28 cellular contexts compared by ENCODE assay signal in genomic region chr3:108548304-108548703, GRCh38. TPM values are rescaled to one million over a fixed set of nuclear protein-coding genes. Genes with fewer than 3 reads are reported as not detected.
A peak's percentile ranks its signal among the peaks of the same experiment; 100 is the strongest.
DNase-seq lines count a peak whose midpoint lies in the region; ATAC-seq and TF ChIP-seq lines count a peak whose summit lies in the region.
"Had no signal": no experiment of that assay in that cellular context is flagged by ENCODE, and none has a peak within 500 bp of the region (broad histone marks: within the 10 kb centered on the region; RNA-seq: fewer than 3 reads in every experiment).

No MANE protein-coding gene starts in this region.

- no CpG with 5 or more reads among the region's 1 CpG for WGBS in mesenchymal stem cell

- H4K8ac ChIP-seq in mesenchymal stem cell (ENCODE audit: low read length), result no peak overlapping the region

- no peak overlapping the region for H3K9ac ChIP-seq in mesenchymal stem cell (ENCODE audit: low read length)

- no peaks in the 10 kb centered on the region for H3K9me3 ChIP-seq in mesenchymal stem cell (ENCODE audit: control insufficient read depth, low read length)
- H3K9me3 ChIP-seq: right lobe of liver, stomach, thyroid gland had no signal

- H3K27ac ChIP-seq in mesenchymal stem cell (ENCODE audit: low read length, poor library complexity, severe bottlenecking), result no peak overlapping the region
- H3K27ac ChIP-seq: foreskin keratinocyte, right lobe of liver, RWPE1, SK-N-MC, stomach, thyroid gland had no signal

- CTCF ChIA-PET in AG04449 (lab: Yijun Ruan, JAX), result no interaction called here

- H3K79me1 ChIP-seq in mesenchymal stem cell (replicated peaks; ENCODE audit: low read length, poor library complexity, severe bottlenecking), result no peaks in the 10 kb centered on the region

- no peak overlapping the region for H2BK120ac ChIP-seq in mesenchymal stem cell (ENCODE audit: low read depth, low read length)

- ATAC-seq in GM18517 (IDR thresholded peaks at IDR 0.05; ENCODE audit: unreplicated experiment), result no peak
- ATAC-seq: activated CD4-positive, CD25-positive, alpha-beta regulatory T cell treated with anti-CD3 and anti-CD28 coated beads, Interleukin-2, amount 50 U/mL, for 24 hours; activated naive CD8-positive, alpha-beta T cell treated with anti-CD3 and anti-CD28 coated beads, Interleukin-2, amount 50 U/mL, for 24 hours; activated T-cell treated with anti-CD3 and anti-CD28 coated beads, Interleukin-2, amount 50 U/mL, for 72 hours; foreskin keratinocyte; left ventricle myocardium superior; right lobe of liver had no signal

- no peak overlapping the region for H3K4me3 Mint-ChIP-seq in chondrocyte (ENCODE audit: unreplicated experiment)
- H3K4me3 Mint-ChIP-seq: activated naive CD8-positive, alpha-beta T cell treated with anti-CD3 and anti-CD28 coated beads, Interleukin-2, amount 50 U/mL, for 24 hours; activated T-cell treated with anti-CD3 and anti-CD28 coated beads, Interleukin-2, amount 50 U/mL, for 72 hours; central memory CD8-positive, alpha-beta T cell; T-helper 1 cell treated with Interleukin-12 subunit alpha and Interleukin-12 subunit beta and Interleukin-4 antibody, amounts not matched to agents 30 μg/mL and 1 μg/mL, for 36 hours had no signal

- H3K27me3 ChIP-seq in mesenchymal stem cell (ENCODE audit: control insufficient read depth in 1 of 2, insufficient read depth in 1 of 2, low read length in 2 of 2), result no peaks in the 10 kb centered on the region
- H3K27me3 ChIP-seq: foreskin keratinocyte, right lobe of liver, stomach, thyroid gland had no signal

- H3K36me3 Mint-ChIP-seq in chondrocyte (ENCODE audit: low read depth), result peaks cover 5% of the 10 kb centered on the region

- no peak overlapping the region for H3K23ac ChIP-seq in mesenchymal stem cell (ENCODE audit: low read length in 2 of 2)

- no peak overlapping the region for H3K18ac ChIP-seq in mesenchymal stem cell (ENCODE audit: low read depth in 1 of 2, low read length in 2 of 2)

- no peak overlapping the region for H2BK15ac ChIP-seq in mesenchymal stem cell (ENCODE audit: low read depth, poor library complexity, severe bottlenecking)

- H2AFZ ChIP-seq in mesenchymal stem cell (ENCODE audit: low read depth, low read length), result no peak overlapping the region

- H2AK5ac ChIP-seq in mesenchymal stem cell (ENCODE audit: low read length, severe bottlenecking), result no peak overlapping the region

- H3K4me1 Mint-ChIP-seq in chondrocyte (ENCODE audit: low read depth), result peaks cover 16% of the 10 kb centered on the region

- no peaks in the 10 kb centered on the region for H3K27me3 Mint-ChIP-seq in chondrocyte (ENCODE audit: low read depth)
- H3K27me3 Mint-ChIP-seq: activated naive CD8-positive, alpha-beta T cell treated with anti-CD3 and anti-CD28 coated beads, Interleukin-2, amount 50 U/mL, for 24 hours; central memory CD8-positive, alpha-beta T cell had no signal

- H4K91ac ChIP-seq in mesenchymal stem cell (ENCODE audit: low read length), result no peak overlapping the region

- H3K36me3 ChIP-seq in mesenchymal stem cell (ENCODE audit: control insufficient read depth in 1 of 2, insufficient read depth in 2 of 2, low read depth in 1 of 2, low read length in 2 of 2), result peaks cover 5 to 10% of the 10 kb centered on the region in 2 experiments
- H3K36me3 ChIP-seq: right lobe of liver, thyroid gland had no signal

- DNase-seq in AG04449 (ENCODE audit: low read depth, low spot score), result peak; percentile 7
- DNase-seq in NCI-H460 (ENCODE audit: extremely low read depth, low read depth), result peak; percentile 7
- peak; percentile 30 for DNase-seq in epithelial cell of esophagus (ENCODE audit: low read depth)
- DNase-seq in mesenchymal stem cell, result peak; percentile 40
- DNase-seq in SK-N-DZ (ENCODE audit: low spot score), result no peak
- no peak for DNase-seq in chondrocyte (ENCODE audit: low spot score)
- DNase-seq in GM19238 (ENCODE audit: insufficient read length, low spot score), result no peak
- DNase-seq: activated CD4-positive, alpha-beta T cell treated with anti-CD3 and anti-CD28 coated beads, Interleukin-2, amount 50 U/mL, for 48 hours; activated naive CD4-positive, alpha-beta T cell; activated naive CD8-positive, alpha-beta T cell treated with anti-CD3 and anti-CD28 coated beads, Interleukin-2, amount 50 U/mL, for 24 hours; activated T-cell treated with anti-CD3 and anti-CD28 coated beads, Interleukin-2, amount 50 U/mL, for 72 hours; C1 segment of cervical spinal cord; head of caudate nucleus; kidney; left ventricle myocardium superior; NCI-H1092; NCI-H1694; NCI-H446 treated with DMSO at 0.1 percent for 48 hours; right lobe of liver; stomach; thyroid gland had no signal

- H3K4me3 ChIP-seq in AG04449 (ENCODE audit: low read depth, low read length), result no peak overlapping the region
- no peak overlapping the region for H3K4me3 ChIP-seq in epithelial cell of esophagus (ENCODE audit: low read length)
- H3K4me3 ChIP-seq in mesenchymal stem cell (ENCODE audit: insufficient read depth in 1 of 2, low read depth in 1 of 2, low read length in 2 of 2), result no peak overlapping the region
- H3K4me3 ChIP-seq: right lobe of liver, SK-N-MC, stomach, thyroid gland had no signal

- H3K9me3 Mint-ChIP-seq in chondrocyte (ENCODE audit: low read depth), result no peaks in the 10 kb centered on the region
- H3K9me3 Mint-ChIP-seq: activated naive CD8-positive, alpha-beta T cell treated with anti-CD3 and anti-CD28 coated beads, Interleukin-2, amount 50 U/mL, for 24 hours; activated T-cell treated with anti-CD3 and anti-CD28 coated beads, Interleukin-2, amount 50 U/mL, for 72 hours; central memory CD8-positive, alpha-beta T cell; T-helper 1 cell treated with Interleukin-12 subunit alpha and Interleukin-12 subunit beta and Interleukin-4 antibody, amounts not matched to agents 30 μg/mL and 1 μg/mL, for 36 hours had no signal

- TF ChIP-seq CTCF in AG04449 (IDR thresholded peaks at IDR 0.05; ENCODE audit: insufficient read depth, low read length, missing control alignments) (no peak), epithelial cell of esophagus (IDR thresholded peaks at IDR 0.05; ENCODE audit: insufficient read depth, low read depth, low read length, missing control alignments) (no peak), chondrocyte (IDR thresholded peaks at IDR 0.05) (no peak)

- H2BK12ac ChIP-seq in mesenchymal stem cell (ENCODE audit: low read length in 2 of 2), result no peak overlapping the region

- no peak overlapping the region for H3K4me2 ChIP-seq in mesenchymal stem cell (ENCODE audit: low read length, poor library complexity, severe bottlenecking)

- no peak overlapping the region for H3K14ac ChIP-seq in mesenchymal stem cell (ENCODE audit: low read length in 2 of 2)

- no peak overlapping the region for H3K27ac Mint-ChIP-seq in chondrocyte (ENCODE audit: unreplicated experiment)
- H3K27ac Mint-ChIP-seq: activated naive CD8-positive, alpha-beta T cell treated with anti-CD3 and anti-CD28 coated beads, Interleukin-2, amount 50 U/mL, for 24 hours; activated T-cell treated with anti-CD3 and anti-CD28 coated beads, Interleukin-2, amount 50 U/mL, for 72 hours; T-helper 1 cell treated with Interleukin-12 subunit alpha and Interleukin-12 subunit beta and Interleukin-4 antibody, amounts not matched to agents 30 μg/mL and 1 μg/mL, for 36 hours had no signal

- H3K4me1 ChIP-seq in mesenchymal stem cell (ENCODE audit: control insufficient read depth, insufficient read depth, low read depth, low read length), result no peaks in the 10 kb centered on the region
- H3K4me1 ChIP-seq: foreskin keratinocyte, right lobe of liver, stomach, thyroid gland had no signal

- POLR2A ChIA-PET in AG04449 (lab: Yijun Ruan, JAX), result no interaction called here

- H3K4ac ChIP-seq in mesenchymal stem cell (ENCODE audit: low read depth in 1 of 2, low read length in 2 of 2), result no peak overlapping the region

- H2BK5ac ChIP-seq in mesenchymal stem cell (ENCODE audit: low read depth, low read length, poor library complexity, severe bottlenecking), result no peak overlapping the region

RNA-seq across cellular contexts. Expression of gene MYH15, which starts 37.9 kb away (rescaled TPM):
- total RNA-seq in NCI-H460 (2014; rRNA removed; shearing (Covaris generic)), result 0.12 and 0.14 TPM in 2 replicates
- 0.29 TPM in 1 of 2 replicates, not detected in the other for polyA plus RNA-seq in NCI-H460 (2014; cell fraction: nucleus; rRNA removed)
- polyA plus RNA-seq in mesenchymal stem cell (2013, experiment 1 of 2), result 0.08 TPM
- 0.04 TPM for polyA plus RNA-seq in mesenchymal stem cell (2013, experiment 2 of 2)
- polyA plus RNA-seq in SK-N-DZ (2014; cell fraction: cytosol; rRNA removed), result 1.5 and 1.6 TPM in 2 replicates
- polyA plus RNA-seq in SK-N-DZ (2014; cell fraction: nucleus; rRNA removed), result 1.8 and 2.4 TPM in 2 replicates
- total RNA-seq in chondrocyte, result 0.05 to 0.17 TPM (median 0.05 TPM) in 3 replicates
- total RNA-seq: right lobe of liver had no signal

RNA-seq across cellular contexts. Expression of gene CIP2A, which starts 40.9 kb away (rescaled TPM):
- 18.2 and 21.9 TPM in 2 replicates for total RNA-seq in NCI-H460 (2014; rRNA removed; shearing (Covaris generic))
- polyA plus RNA-seq in NCI-H460 (2014; cell fraction: nucleus; rRNA removed), result 25.5 and 35.3 TPM in 2 replicates
- 4.9 TPM for polyA plus RNA-seq in mesenchymal stem cell (2013, experiment 1 of 2)
- 4.9 TPM for polyA plus RNA-seq in mesenchymal stem cell (2013, experiment 2 of 2)
- 34.8 and 43.8 TPM in 2 replicates for polyA plus RNA-seq in SK-N-DZ (2014; cell fraction: cytosol; rRNA removed)
- polyA plus RNA-seq in SK-N-DZ (2014; cell fraction: nucleus; rRNA removed), result 66.1 and 67.2 TPM in 2 replicates
- 5.7 to 9.4 TPM (median 5.8 TPM) in 3 replicates for total RNA-seq in chondrocyte

RNA-seq across cellular contexts. Expression of gene DZIP3, which starts 41.2 kb away (rescaled TPM):
- total RNA-seq in NCI-H460 (2014; rRNA removed; shearing (Covaris generic)), result 5.8 and 6.2 TPM in 2 replicates
- 6.6 and 8.7 TPM in 2 replicates for polyA plus RNA-seq in NCI-H460 (2014; cell fraction: nucleus; rRNA removed)
- 6.5 TPM for polyA plus RNA-seq in mesenchymal stem cell (2013, experiment 1 of 2)
- 6.9 TPM for polyA plus RNA-seq in mesenchymal stem cell (2013, experiment 2 of 2)
- polyA plus RNA-seq in SK-N-DZ (2014; cell fraction: cytosol; rRNA removed), result 22.4 and 22.7 TPM in 2 replicates
- polyA plus RNA-seq in SK-N-DZ (2014; cell fraction: nucleus; rRNA removed), result 61.1 and 65.5 TPM in 2 replicates
- total RNA-seq in chondrocyte, result 8.5 to 11.0 TPM (median 9.5 TPM) in 3 replicates

Comparison
In these comparisons a context has a peak if more than half of its experiments do, and no peak if none do; other contexts are left out.
1. DNase-seq: peak in AG04449 (single experiment), NCI-H460 (single experiment), epithelial cell of esophagus (single experiment) and mesenchymal stem cell (single experiment); none in SK-N-DZ (single experiment), chondrocyte (single experiment) and GM19238 (single experiment).